29 cellular contexts compared by ENCODE assay signal in genomic region chrX:66023726-66024467, GRCh38. TPM values are rescaled to one million over a fixed set of nuclear protein-coding genes. Genes with fewer than 3 reads are reported as not detected.
DNase-seq lines count a peak whose midpoint lies in the region; ATAC-seq and TF ChIP-seq lines count a peak whose summit lies in the region.
"Had no signal": no experiment of that assay in that cellular context is flagged by ENCODE, and none has a peak within 500 bp of the region (broad histone marks: within the 10 kb centered on the region; RNA-seq: fewer than 3 reads in every experiment).

No MANE protein-coding gene starts in this region.

- H3K4me1 Mint-ChIP-seq in IgD-negative memory B cell: peaks cover 49 to 56% (median 52%) of the 10 kb centered on the region in 3 donors
- peaks cover 17% of the 10 kb centered on the region for H3K4me1 Mint-ChIP-seq in activated T-helper 17 cell treated with anti-CD3 and anti-CD28 coated beads, Interleukin-2, amount 50 U/mL, for 72 hours

- H3K4me3 Mint-ChIP-seq in IgD-negative memory B cell: peak overlapping the region in 2 of 4 donors; percentile 55 to 80
- no peak overlapping the region for H3K4me3 Mint-ChIP-seq in activated T-helper 17 cell treated with anti-CD3 and anti-CD28 coated beads, Interleukin-2, amount 50 U/mL, for 72 hours
- H3K4me3 Mint-ChIP-seq: CD8-positive, alpha-beta T cell; HFFc6; T-helper 1 cell treated with Interleukin-12 subunit alpha and Interleukin-12 subunit beta and Interleukin-4 antibody, amounts not matched to agents 30 μg/mL and 1 μg/mL, for 36 hours had no signal

- peaks cover 0 to 26% (median 0%) of the 10 kb centered on the region in 11 experiments; a peak in 3 of 22 replicates for H4K20me1 ChIP-seq in BLaER1 treated with 17β-estradiol and CSF1 and Interleukin-3, amounts not matched to agents 10 nM and 100 nM

- H3K4me3 ChIP-seq in BLaER1 treated with 17β-estradiol and CSF1 and Interleukin-3, amounts not matched to agents 10 nM and 100 nM: no peak overlapping the region
- H3K4me3 ChIP-seq in neutrophil (ENCODE audit: low read depth in 1 of 2, low read length in 1 of 2) (no peak overlapping the region), upper lobe of left lung (no peak overlapping the region)
- H3K4me3 ChIP-seq: GM12878, HAP-1, Peyer's patch, SK-N-MC had no signal

- H3K36me3 ChIP-seq in BLaER1 treated with 17β-estradiol and CSF1 and Interleukin-3, amounts not matched to agents 10 nM and 100 nM: peaks cover 0 to 85% (median 13%) of the 10 kb centered on the region in 11 experiments; a peak in 16 of 22 replicates
- peaks cover 18% of the 10 kb centered on the region for H3K36me3 ChIP-seq in neutrophil
- H3K36me3 ChIP-seq in upper lobe of left lung: no peaks in the 10 kb centered on the region
- H3K36me3 ChIP-seq: HAP-1, Peyer's patch had no signal

- TF ChIP-seq EP300 in upper lobe of left lung (IDR thresholded peaks at IDR 0.05): no peak

- peak overlapping the region; percentile 20 to 96 (median 50) for H3K4me2 ChIP-seq in BLaER1 treated with 17β-estradiol and CSF1 and Interleukin-3, amounts not matched to agents 10 nM and 100 nM

- no peak for ATAC-seq in activated T-helper 17 cell treated with anti-CD3 and anti-CD28 coated beads, Interleukin-2, amount 50 U/mL, for 72 hours (replicated peaks)
- no peak for ATAC-seq in GM21515 (IDR thresholded peaks at IDR 0.05; ENCODE audit: unreplicated experiment)
- no peak for ATAC-seq in HG03039 (IDR thresholded peaks at IDR 0.05; ENCODE audit: unreplicated experiment)
- no peak for ATAC-seq in upper lobe of left lung (ENCODE audit: low FRiP score in 2 of 2)
- ATAC-seq: CD8-positive, alpha-beta T cell had no signal

- H3K9ac ChIP-seq in BLaER1 treated with 17β-estradiol and CSF1 and Interleukin-3, amounts not matched to agents 10 nM and 100 nM: no peak overlapping the region

- TF ChIP-seq CTCF in neutrophil (IDR thresholded peaks at IDR 0.05) (no peak), upper lobe of left lung (IDR thresholded peaks at IDR 0.05) (no peak)

- WGBS in upper lobe of left lung, 2 donors: 63 to 82% methylated on average over 1 to 2 of the region's 2 CpGs

- TF ChIP-seq POLR2A in upper lobe of left lung (IDR thresholded peaks at IDR 0.05): no peak

- peaks cover 22 to 91% (median 56%) of the 10 kb centered on the region in 10 experiments for H3K4me1 ChIP-seq in BLaER1 treated with 17β-estradiol and CSF1 and Interleukin-3, amounts not matched to agents 10 nM and 100 nM
- H3K4me1 ChIP-seq in neutrophil (ENCODE audit: control insufficient read depth in 1 of 2, insufficient read depth in 1 of 2, low read depth in 1 of 2, low read length in 1 of 2): peaks cover 41 to 66% of the 10 kb centered on the region in 2 experiments
- H3K4me1 ChIP-seq in upper lobe of left lung: no peaks in the 10 kb centered on the region
- H3K4me1 ChIP-seq: Caco-2, HAP-1, Peyer's patch had no signal

- peaks cover 4% of the 10 kb centered on the region for H3K36me3 Mint-ChIP-seq in IgD-negative memory B cell
- no peaks in the 10 kb centered on the region for H3K36me3 Mint-ChIP-seq in activated T-helper 17 cell treated with anti-CD3 and anti-CD28 coated beads, Interleukin-2, amount 50 U/mL, for 72 hours (ENCODE audit: low read depth)
- H3K36me3 Mint-ChIP-seq: CD8-positive, alpha-beta T cell had no signal

- peaks cover 3% of the 10 kb centered on the region for H3K27me3 Mint-ChIP-seq in IgD-negative memory B cell
- no peaks in the 10 kb centered on the region for H3K27me3 Mint-ChIP-seq in activated T-helper 17 cell treated with anti-CD3 and anti-CD28 coated beads, Interleukin-2, amount 50 U/mL, for 72 hours

- H3K9me3 ChIP-seq in BLaER1 treated with 17β-estradiol and CSF1 and Interleukin-3, amounts not matched to agents 10 nM and 100 nM (replicated peaks in 1 of 11): peaks cover 0 to 15% (median 0%) of the 10 kb centered on the region in 11 experiments; a peak in 9 of 22 replicates
- no peaks in the 10 kb centered on the region for H3K9me3 ChIP-seq in neutrophil
- no peaks in the 10 kb centered on the region for H3K9me3 ChIP-seq in upper lobe of left lung
- H3K9me3 ChIP-seq: Caco-2, HAP-1, Peyer's patch had no signal

- DNase-seq in NK-92 (lab: John Stamatoyannopoulos, UW; ENCODE audit: unreplicated experiment): no peak
- DNase-seq in upper lobe of left lung: no peak
- DNase-seq: Caco-2; CD8-positive, alpha-beta T cell; GOT3; HFFc6; IMR-90; NCI-H1105 treated with DMSO at 0.1 percent for 48 hours; NCI-H146; NCI-H1930; NCI-H2107; NCI-H446; NCI-H526; Peyer's patch; SIG-M5; SW 1271 had no signal

- H3K27ac ChIP-seq in BLaER1 treated with 17β-estradiol and CSF1 and Interleukin-3, amounts not matched to agents 10 nM and 100 nM: peak overlapping the region in 8 of 11 experiments; percentile 4 to 49 (median 16); a peak in 12 of 22 replicates
- H3K27ac ChIP-seq in neutrophil: peak overlapping the region; percentile 99
- H3K27ac ChIP-seq in upper lobe of left lung: no peak overlapping the region
- H3K27ac ChIP-seq: C4-2B, SK-N-MC had no signal

- peaks cover 0 to 4% (median 0%) of the 10 kb centered on the region in 3 donors for H3K9me3 Mint-ChIP-seq in IgD-negative memory B cell
- no peaks in the 10 kb centered on the region for H3K9me3 Mint-ChIP-seq in activated T-helper 17 cell treated with anti-CD3 and anti-CD28 coated beads, Interleukin-2, amount 50 U/mL, for 72 hours
- H3K9me3 Mint-ChIP-seq: CD8-positive, alpha-beta T cell; HFFc6; T-helper 1 cell treated with Interleukin-12 subunit alpha and Interleukin-12 subunit beta and Interleukin-4 antibody, amounts not matched to agents 30 μg/mL and 1 μg/mL, for 36 hours had no signal

- H3K27me3 ChIP-seq in BLaER1 treated with 17β-estradiol and CSF1 and Interleukin-3, amounts not matched to agents 10 nM and 100 nM: peaks cover 0 to 72% (median 32%) of the 10 kb centered on the region in 11 experiments; a peak in 14 of 22 replicates
- H3K27me3 ChIP-seq in neutrophil (no peaks in the 10 kb centered on the region), upper lobe of left lung (no peaks in the 10 kb centered on the region)
- H3K27me3 ChIP-seq: Peyer's patch had no signal

- peak overlapping the region; percentile 3 to 71 (median 10) for H3K27ac Mint-ChIP-seq in IgD-negative memory B cell
- H3K27ac Mint-ChIP-seq in activated T-helper 17 cell treated with anti-CD3 and anti-CD28 coated beads, Interleukin-2, amount 50 U/mL, for 72 hours: peak overlapping the region; percentile 46
- H3K27ac Mint-ChIP-seq: CD8-positive, alpha-beta T cell; HFFc6; T-helper 1 cell treated with Interleukin-12 subunit alpha and Interleukin-12 subunit beta and Interleukin-4 antibody, amounts not matched to agents 30 μg/mL and 1 μg/mL, for 36 hours had no signal

RNA-seq across cellular contexts. Expression of gene VSIG4, which starts 16.0 kb away (rescaled TPM):
- polyA plus RNA-seq in IgD-negative memory B cell: not detected
- under 1 TPM in 1 of 2 donors, not detected in 1; 0.24 TPM for total RNA-seq in activated T-helper 17 cell treated with anti-CD3 and anti-CD28 coated beads, Interleukin-2, amount 50 U/mL, for 72 hours
- 100 to 1,000 TPM in 5 of 6 donors, 10 to 100 TPM in 1; 98.0 to 392 (median 261) TPM for total RNA-seq in upper lobe of left lung
- total RNA-seq: Caco-2; CD8-positive, alpha-beta T cell; HFFc6; IMR-90; OCI-LY7 had no signal
- polyA plus RNA-seq: AG04450, IMR-90 had no signal

Comparison
In these comparisons a context has a peak if more than half of its experiments do, and no peak if none do; other contexts are left out.
1. H3K27ac ChIP-seq: peak in BLaER1 treated with 17β-estradiol and CSF1 and Interleukin-3, amounts not matched to agents 10 nM and 100 nM (8 of 11) and neutrophil (single experiment); none in upper lobe of left lung (0 of 4).
2. RNA of gene VSIG4, which starts 16.0 kb away (total RNA-seq): 98.0 to 392 TPM in upper lobe of left lung; 0.24 TPM in activated T-helper 17 cell treated with anti-CD3 and anti-CD28 coated beads, Interleukin-2, amount 50 U/mL, for 72 hours; every median in the first group is over 10 times any median in the second.